ENCODE assay signal across 8 cellular contexts in the genomic region with DNA sequence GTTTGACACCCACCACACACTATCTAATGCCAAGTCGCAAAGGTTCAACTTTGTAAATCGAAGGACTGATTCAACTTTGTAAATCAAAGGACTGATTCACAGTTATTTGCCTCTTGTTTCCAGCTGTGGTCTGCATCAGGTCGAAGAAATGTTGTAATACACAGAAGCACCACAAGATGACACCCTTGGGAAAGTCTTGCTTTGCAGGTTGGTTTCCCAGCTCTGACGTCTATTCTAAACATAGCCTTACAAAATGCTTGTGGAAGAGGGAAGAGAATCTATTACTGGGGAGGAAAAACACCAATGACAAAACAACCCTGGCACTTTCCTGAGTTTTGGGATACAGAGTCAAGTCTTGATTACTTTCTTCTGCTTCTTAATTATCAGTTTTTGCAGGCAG. TPM values are rescaled to one million over a fixed set of nuclear protein-coding genes. Genes with fewer than 3 reads are reported as not detected.
DNase-seq lines count a peak whose midpoint lies in the region; ATAC-seq and TF ChIP-seq lines count a peak whose summit lies in the region.

No MANE protein-coding gene starts in this region.

- ATAC-seq in GM19328 (IDR thresholded peaks at IDR 0.05; ENCODE audit: unreplicated experiment), result peak; percentile 77
- ATAC-seq in left ventricle myocardium superior, result peak; percentile 76
- peak; percentile 81 to 94 for ATAC-seq in gastrocnemius medialis
- no peak for ATAC-seq in HG02840 (IDR thresholded peaks at IDR 0.05; ENCODE audit: low FRiP score, unreplicated experiment)

- in situ Hi-C loops in Caki2 (cut with HindIII; ENCODE audit: low pct_unique_long_range_greater_than_20kb, low sequenced_read_pairs), result no loop called here
- in situ Hi-C loops in gastrocnemius medialis (cut with MboI; ENCODE audit: low sequenced_read_pairs in 4 of 4), result loop anchor here in 3 of 4 donors (10.0 kb wide), 1 partner anchor 99 kb away; no protein-coding TSS in a partner anchor

- no peaks in the 10 kb centered on the region for H3K27me3 ChIP-seq in ascending aorta
- no peaks in the 10 kb centered on the region for H3K27me3 ChIP-seq in gastrocnemius medialis

- H3K27ac ChIP-seq in ascending aorta (peak overlapping the region; percentile 79), gastrocnemius medialis (peak overlapping the region in 1 of 4 donors; percentile 5)

- peak overlapping the region in 1 of 2 donors; percentile 0 for H3K4me3 ChIP-seq in ascending aorta
- H3K4me3 ChIP-seq in gastrocnemius medialis, result no peak overlapping the region

- intact Hi-C loops in ascending aorta (cut with DNase I) (loop anchor here (1.0 to 10.0 kb wide), 5 partner anchors 29 to 749 kb away; a partner anchor contains a TSS), left ventricle myocardium superior (cut with micrococcal nuclease) (loop anchor here (10.0 kb wide), 1 partner anchor 89 kb away; no protein-coding TSS in a partner anchor), gastrocnemius medialis (cut with DNase I; ENCODE audit: low total_unique reads) (loop anchor here (1.0 to 10.0 kb wide), 2 partner anchors 104 to 299 kb away; a partner anchor contains a TSS)

- H3K36me3 ChIP-seq in ascending aorta (no peaks in the 10 kb centered on the region), gastrocnemius medialis (no peaks in the 10 kb centered on the region)

- H3K4me1 ChIP-seq in ascending aorta (peaks cover 0 to 14% of the 10 kb centered on the region in 2 donors), gastrocnemius medialis (no peaks in the 10 kb centered on the region)

- TF ChIP-seq CTCF in ascending aorta (IDR thresholded peaks at IDR 0.05) (peak; percentile 78 to 86 (median 82)), gastrocnemius medialis (IDR thresholded peaks at IDR 0.05 in 4 of 5, conservative IDR thresholded peaks at IDR 0.05 in 1 of 5) (peak; percentile 57 to 71 (median 65))

- H3K9me3 ChIP-seq in ascending aorta (no peaks in the 10 kb centered on the region), gastrocnemius medialis (no peaks in the 10 kb centered on the region)

- DNase-seq in Caki2 (ENCODE audit: low read depth) (peak; percentile 60), LoVo (ENCODE audit: low spot score) (peak; percentile 55), RPMI8226 (peak; percentile 56), ascending aorta (ENCODE audit: low spot score in 2 of 2) (peak in 1 of 2 donors; percentile 82), left ventricle myocardium superior (no peak), gastrocnemius medialis (peak in 1 of 2 donors; percentile 16)

- no peak for TF ChIP-seq POLR2A in gastrocnemius medialis (IDR thresholded peaks at IDR 0.05)

RNA-seq across cellular contexts. Expression of a gene that starts 35.3 kb away (rescaled TPM):
- total RNA-seq in Caki2 (2014; rRNA removed; shearing (Covaris generic); ENCODE audit: low replicate concordance), result not detected in 2 replicates
- 1.7 TPM for total RNA-seq in ascending aorta
- total RNA-seq in left ventricle myocardium superior, result not detected
- not detected for total RNA-seq in gastrocnemius medialis
